Comparison of ENCODE assay signal across 10 cellular contexts in genomic region chr2:152566034-152566727, GRCh38.
DNase-seq lines count a peak whose midpoint lies in the region; ATAC-seq, FAIRE-seq and TF ChIP-seq lines count a peak whose summit lies in the region.
"Had no signal": no experiment of that assay in that cellular context is flagged by ENCODE, and none has a peak within 500 bp of the region (broad histone marks: within the 10 kb centered on the region; RNA-seq: fewer than 3 reads in every experiment).

No MANE protein-coding gene starts in this region.

- 0 out of 2 replicates have a peak overlapping the region, but pooled peaks have one; percentile 24 for H3K9ac ChIP-seq in GM12878 (ENCODE audit: control insufficient read depth, insufficient read depth, low read length)

- no peaks in the 10 kb centered on the region for H3K27me3 ChIP-seq in GM12878 (replicated peaks in 1 of 2; ENCODE audit: control insufficient read depth in 2 of 2, insufficient read depth in 2 of 2, low read length in 1 of 2)
- H3K27me3 ChIP-seq in H7 (ENCODE audit: control insufficient read depth, insufficient read depth, low read length), result no peaks in the 10 kb centered on the region
- H3K27me3 ChIP-seq in esophagus squamous epithelium, result peaks cover 0 to 48% (median 0%) of the 10 kb centered on the region in 4 donors
- H3K27me3 ChIP-seq: ascending aorta had no signal

- in situ Hi-C loops in GM13977 (cut with MboI; ENCODE audit: low pct_unique_long_range_greater_than_20kb, low sequenced_read_pairs, unreplicated experiment) (no loop called here), GM12878 (cut with MboI) (no loop called here)

- CTCF ChIA-PET in GM12878 (lab: Yijun Ruan, JAX), result interaction anchor here (1.0 to 1.9 kb wide), 5 partner anchors 48 to 517 kb away, joined by 3 to 7 read pairs (median 5); no protein-coding TSS in a partner anchor

- no peaks in the 10 kb centered on the region for H4K20me1 ChIP-seq in GM12878 (ENCODE audit: control insufficient read depth, insufficient read depth)

- TF ChIP-seq CTCF in GM13977 (IDR thresholded peaks at IDR 0.05; ENCODE audit: extremely low read depth, insufficient read depth, missing control alignments) (no peak), GM12878 (IDR thresholded peaks at IDR 0.05 in 2 of 3, conservative IDR thresholded peaks at IDR 0.05 in 1 of 3; ENCODE audit: control insufficient read depth in 2 of 3, extremely low read depth in 1 of 3, insufficient read depth in 1 of 3, low read depth in 3 of 3, low read length in 3 of 3) (no peak), esophagus squamous epithelium (IDR thresholded peaks at IDR 0.05) (no peak)

- H3K4me3 ChIP-seq in GM12878, result no peak overlapping the region
- H3K4me3 ChIP-seq in H7 (ENCODE audit: insufficient read depth, low read depth, low read length), result no peak overlapping the region
- no peak overlapping the region for H3K4me3 ChIP-seq in esophagus squamous epithelium
- H3K4me3 ChIP-seq: ascending aorta had no signal

- peak overlapping the region; percentile 65 for H3K27ac ChIP-seq in GM12878 (ENCODE audit: control insufficient read depth, insufficient read depth)
- H3K27ac ChIP-seq in esophagus squamous epithelium, result no peak overlapping the region
- H3K27ac ChIP-seq: ascending aorta had no signal

- H3K36me3 ChIP-seq in GM12878 (ENCODE audit: control insufficient read depth in 2 of 2, insufficient read depth in 2 of 2, low read length in 1 of 2) (no peaks in the 10 kb centered on the region), H7 (replicated peaks; ENCODE audit: control insufficient read depth, insufficient read depth, low read length) (no peaks in the 10 kb centered on the region; the same call in 1 of the 2 replicates), esophagus squamous epithelium (peaks cover 0 to 2% (median 0%) of the 10 kb centered on the region in 3 donors)

- peak; percentile 66 for FAIRE-seq in GM12878 (lab: Jason Lieb, UNC)

- no TSS peak for BruUV-seq in GM12878 (replicated peaks; lab: Mats Ljungman, UMichigan)

- H3K9me3 ChIP-seq in GM12878 (replicated peaks; ENCODE audit: control insufficient read depth, insufficient read depth, low read length) (no peaks in the 10 kb centered on the region), esophagus squamous epithelium (no peaks in the 10 kb centered on the region)
- H3K9me3 ChIP-seq: ascending aorta had no signal

- 38% methylated on average over 5 of the region's 5 CpGs for WGBS in GM12878 (ENCODE audit: insufficient coverage, insufficient replicate concordance, low lambda C conversion rate, missing lambda C conversion rate)
- WGBS in esophagus squamous epithelium, 2 donors, result 79 to 86% methylated on average over 5 of the region's 5 CpGs

- RAD21 ChIA-PET in GM12878 (lab: Charles Lee; ENCODE audit: unreplicated experiment), result interaction anchor here (1.5 to 3.9 kb wide), 5 partner anchors 46 to 100 kb away, joined by 3 to 25 read pairs (median 6); no protein-coding TSS in a partner anchor

- H3K79me2 ChIP-seq in GM12878 (ENCODE audit: control insufficient read depth, insufficient read depth, low read length), result no peaks in the 10 kb centered on the region

- DNase-seq in GM13977 (ENCODE audit: low spot score), result peak; percentile 9
- peak; percentile 64 for DNase-seq in GM12878 (ENCODE audit: low read depth, low spot score)
- no peak for DNase-seq in anterior cingulate cortex (lab: John Stamatoyannopoulos, UW)
- DNase-seq in stimulated activated CD4-positive, alpha-beta T cell treated with anti-CD3 and anti-CD28 coated beads, Interleukin-4, amount 100 ng/mL, for 1 hour, result no peak
- DNase-seq in H7, result no peak
- DNase-seq in esophagus squamous epithelium (lab: John Stamatoyannopoulos, UW), result no peak
- DNase-seq: AML-193 had no signal

- peaks cover 28% of the 10 kb centered on the region for H3K4me1 ChIP-seq in GM12878 (ENCODE audit: control insufficient read depth, insufficient read depth, low read length)
- peaks cover 0 to 8% (median 4%) of the 10 kb centered on the region in 3 donors for H3K4me1 ChIP-seq in esophagus squamous epithelium

- peak overlapping the region; percentile 66 for H3K4me2 ChIP-seq in GM12878 (ENCODE audit: control insufficient read depth, insufficient read depth)

- SMC1A ChIA-PET in GM12878 (lab: Charles Lee; ENCODE audit: uncharacterized antibody, unreplicated experiment), result interaction anchor here (1.3 to 3.8 kb wide), 10 partner anchors 23 to 230 kb away, joined by 3 to 24 read pairs (median 4); no protein-coding TSS in a partner anchor

- ATAC-seq in GM21526 (IDR thresholded peaks at IDR 0.05; ENCODE audit: low FRiP score, unreplicated experiment), result peak; percentile 65
- peak; percentile 74 for ATAC-seq in HG03108 (IDR thresholded peaks at IDR 0.05; ENCODE audit: unreplicated experiment)
- peak; percentile 89 for ATAC-seq in GM12878

- POLR2A ChIA-PET in GM12878 (lab: Charles Lee), result interaction anchor here (0.6 to 1.9 kb wide), 3 partner anchors 16 to 1276 kb away, joined by 4 to 5 read pairs (median 4); no protein-coding TSS in a partner anchor

- peak; percentile 33 to 35; a peak in 1 of 4 replicates for TF ChIP-seq EP300 in GM12878 (IDR thresholded peaks at IDR 0.05; ENCODE audit: borderline replicate concordance in 1 of 2, control insufficient read depth in 1 of 2, low read depth in 2 of 2, low read length in 2 of 2)

- H2AFZ ChIP-seq in GM12878 (ENCODE audit: control insufficient read depth, low read depth, low read length), result peak overlapping the region; percentile 37

- intact Hi-C loops in GM12878 (cut with micrococcal nuclease; ENCODE audit: unreplicated experiment) (loop anchor here (1.0 to 10.0 kb wide), 6 partner anchors 47 to 521 kb away; partner anchors contain the start of genes FMNL2 and STAM2), esophagus squamous epithelium (cut with DNase I) (no loop called here)

- no peak for TF ChIP-seq POLR2A in GM12878 (IDR thresholded peaks at IDR 0.05; ENCODE audit: low read depth, low read length)
- no peak for TF ChIP-seq POLR2A in esophagus squamous epithelium (IDR thresholded peaks at IDR 0.05)

- 0 out of 2 replicates have a peak, but pooled peaks have one; percentile 3 for TF ChIP-seq RAD21 in GM12878 (IDR thresholded peaks at IDR 0.05; ENCODE audit: insufficient read depth, low read depth, low read length)

TF ChIP-seq in GM12878, 131 proteins besides CTCF, POLR2A, EP300 and RAD21 (continues in another document):
- peak; percentile 23; the same call in 1 of the 2 replicates for TF ChIP-seq MTA2 (IDR thresholded peaks at IDR 0.05; ENCODE audit: low read depth)
- TF ChIP-seq RCOR1 (conservative IDR thresholded peaks at IDR 0.05; ENCODE audit: low read depth, low read length), result no peak
- no peak for TF ChIP-seq SUPT20H (IDR thresholded peaks at IDR 0.05; ENCODE audit: borderline replicate concordance, control insufficient read depth, low read depth, low read length)
- TF ChIP-seq EGR1 (IDR thresholded peaks at IDR 0.05; ENCODE audit: borderline replicate concordance in 1 of 2, low read depth in 2 of 2, low read length in 2 of 2), result no peak
- no peak for TF ChIP-seq SIX5 (IDR thresholded peaks at IDR 0.05; ENCODE audit: low read depth, low read length, severe bottlenecking)
- TF ChIP-seq ZNF207 (IDR thresholded peaks at IDR 0.05; ENCODE audit: borderline replicate concordance), result no peak
- no peak for TF ChIP-seq NR2C1 (IDR thresholded peaks at IDR 0.05)
- TF ChIP-seq ZNF274 (IDR thresholded peaks at IDR 0.05; ENCODE audit: insufficient read depth, insufficient read length), result no peak
- peak; percentile 97 for TF ChIP-seq MEF2B (IDR thresholded peaks at IDR 0.05; ENCODE audit: partially characterized antibody, poor library complexity, severe bottlenecking)
- TF ChIP-seq SPI1 (IDR thresholded peaks at IDR 0.05; ENCODE audit: borderline replicate concordance, insufficient read depth, low read depth, low read length), result no peak
- TF ChIP-seq ATF2 (IDR thresholded peaks at IDR 0.05; ENCODE audit: low read length), result no peak
- 0 out of 2 replicates have a peak, but pooled peaks have one; percentile 24 for TF ChIP-seq ATF7 (IDR thresholded peaks at IDR 0.05; ENCODE audit: low read depth)
- TF ChIP-seq RELB (IDR thresholded peaks at IDR 0.05; ENCODE audit: low read depth), result 0 out of 2 replicates have a peak, but pooled peaks have one; percentile 48
- TF ChIP-seq MEF2A (IDR thresholded peaks at IDR 0.05; ENCODE audit: insufficient read depth, low read depth, low read length), result 0 out of 2 replicates have a peak, but pooled peaks have one; percentile 15
- peak; percentile 48; the same call in 1 of the 2 replicates for TF ChIP-seq PAX5 (IDR thresholded peaks at IDR 0.05; ENCODE audit: borderline replicate concordance, low read depth, low read length)

Comparison
In these comparisons a context has a peak if more than half of its experiments do, and no peak if none do; other contexts are left out.
1. DNase-seq: peak in GM13977 (single experiment) and GM12878 (single experiment); none in anterior cingulate cortex (0 of 58), stimulated activated CD4-positive, alpha-beta T cell treated with anti-CD3 and anti-CD28 coated beads, Interleukin-4, amount 100 ng/mL, for 1 hour (single experiment), H7 (single experiment) and esophagus squamous epithelium (single experiment).
2. Peak in every context shown above with its lines, with median percentiles within 50 percentile points of each other: ATAC-seq.